In the genomic region with DNA sequence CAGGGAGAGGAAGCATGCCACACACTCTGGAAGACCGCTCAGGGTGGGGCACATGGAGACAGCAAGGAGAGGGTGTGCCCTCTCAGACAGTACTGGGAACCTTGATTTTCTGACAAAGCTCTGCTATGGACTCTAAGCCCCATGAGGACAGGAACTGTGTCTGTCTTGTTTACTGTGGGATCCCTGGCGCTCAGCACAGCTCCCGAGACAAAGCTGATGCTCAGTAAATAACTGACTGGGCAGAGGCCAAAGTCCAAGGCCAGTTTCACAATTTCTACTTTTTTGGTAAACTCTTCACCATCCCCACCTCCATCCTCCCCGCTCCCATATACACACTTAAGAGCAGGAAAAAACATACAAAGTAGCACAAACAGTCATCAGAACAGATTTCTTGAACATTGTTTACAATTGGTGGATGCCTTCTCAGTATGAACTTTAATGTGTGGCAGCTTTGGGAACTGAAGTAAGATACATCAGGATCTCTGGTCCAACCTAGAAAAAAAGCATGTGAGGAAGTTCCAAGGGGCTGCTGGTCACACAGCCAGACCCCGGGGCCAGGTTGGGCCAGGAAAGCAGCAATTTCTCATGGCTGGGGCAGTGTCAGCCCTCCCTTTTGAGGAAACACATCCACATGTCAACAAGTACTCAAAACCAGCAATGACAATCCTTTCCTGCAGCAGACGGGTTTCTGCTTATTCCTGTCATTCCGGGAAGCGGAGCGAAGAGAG, we compare ENCODE assay signal across 20 cellular contexts. TPM values are rescaled to one million over a fixed set of nuclear protein-coding genes. Genes with fewer than 3 reads are reported as not detected.
DNase-seq lines count a peak whose midpoint lies in the region; ATAC-seq, FAIRE-seq and TF ChIP-seq lines count a peak whose summit lies in the region.
"Had no signal": no experiment of that assay in that cellular context is flagged by ENCODE, and none has a peak within 500 bp of the region (broad histone marks: within the 10 kb centered on the region; RNA-seq: fewer than 3 reads in every experiment).

No MANE protein-coding gene starts in this region.

- DNase-seq in right atrium auricular region (ENCODE audit: low spot score) (no peak), heart right ventricle (no peak), endothelial cell of umbilical vein (ENCODE audit: low read depth, low spot score) (peak; percentile 74), SIG-M5 (lab: John Stamatoyannopoulos, UW) (no peak), mesenteric fat pad (ENCODE audit: low spot score) (no peak)
- no peak for DNase-seq in activated CD4-positive, alpha-beta T cell treated with anti-CD3 and anti-CD28 coated beads, Interleukin-2, amount 10 ng/mL, durations not matched to agents 7 days and 5 days
- DNase-seq in activated naive CD8-positive, alpha-beta T cell treated with anti-CD3 and anti-CD28 coated beads for 36 hours = no peak
- DNase-seq: activated CD8-positive, alpha-beta T cell treated with anti-CD3 and anti-CD28 coated beads for 36 hours; activated naive CD8-positive, alpha-beta T cell treated with anti-CD3 and anti-CD28 coated beads, Interleukin-2, amount 50 U/mL, for 24 hours; central memory CD4-positive, alpha-beta T cell; effector memory CD8-positive, alpha-beta T cell; NCI-H1092; NCI-H748 treated with DMSO at 0.1 percent for 48 hours; nucleus accumbens; stimulated activated CD4-positive, alpha-beta T cell treated with anti-CD3 and anti-CD28 coated beads, Interleukin-4, amount 100 ng/mL, for 4 hours; thyroid gland had no signal

- H3K9me3 Mint-ChIP-seq in activated CD4-positive, alpha-beta T cell treated with anti-CD3 and anti-CD28 coated beads, Interleukin-2, amount 10 ng/mL, durations not matched to agents 7 days and 5 days = no peaks in the 10 kb centered on the region
- H3K9me3 Mint-ChIP-seq in activated naive CD8-positive, alpha-beta T cell treated with anti-CD3 and anti-CD28 coated beads for 36 hours = no peaks in the 10 kb centered on the region
- H3K9me3 Mint-ChIP-seq: activated CD8-positive, alpha-beta T cell treated with anti-CD3 and anti-CD28 coated beads for 36 hours; activated naive CD8-positive, alpha-beta T cell treated with anti-CD3 and anti-CD28 coated beads, Interleukin-2, amount 50 U/mL, for 24 hours; activated T-helper 1 cell treated with anti-CD3 and anti-CD28 coated beads, Interleukin-12 subunit alpha, Interleukin-12 subunit beta, Interleukin-2, Interleukin-4 antibody, amounts not matched to agents 30 ng/mL and 10 ng/mL and 1 ng/mL, durations not matched to agents 14 hours and 24 hours and 36 hours; CD4-positive, alpha-beta memory T cell; effector memory CD8-positive, alpha-beta T cell; mesothelial cell of epicardium had no signal

- H3K36me3 Mint-ChIP-seq in activated CD4-positive, alpha-beta T cell treated with anti-CD3 and anti-CD28 coated beads, Interleukin-2, amount 10 ng/mL, durations not matched to agents 7 days and 5 days (ENCODE audit: low read depth) = no peaks in the 10 kb centered on the region
- H3K36me3 Mint-ChIP-seq in activated naive CD8-positive, alpha-beta T cell treated with anti-CD3 and anti-CD28 coated beads for 36 hours = no peaks in the 10 kb centered on the region
- H3K36me3 Mint-ChIP-seq: CD4-positive, alpha-beta memory T cell; mesothelial cell of epicardium had no signal

- dilution Hi-C loops in endothelial cell of umbilical vein (cut with MboI; ENCODE audit: extremely low pct_ligation_motif_present, low sequenced_read_pairs) = no loop called here

- H3K27ac Mint-ChIP-seq in activated CD4-positive, alpha-beta T cell treated with anti-CD3 and anti-CD28 coated beads, Interleukin-2, amount 10 ng/mL, durations not matched to agents 7 days and 5 days = no peak overlapping the region
- no peak overlapping the region for H3K27ac Mint-ChIP-seq in activated naive CD8-positive, alpha-beta T cell treated with anti-CD3 and anti-CD28 coated beads for 36 hours
- H3K27ac Mint-ChIP-seq: activated CD8-positive, alpha-beta T cell treated with anti-CD3 and anti-CD28 coated beads for 36 hours; activated naive CD8-positive, alpha-beta T cell treated with anti-CD3 and anti-CD28 coated beads, Interleukin-2, amount 50 U/mL, for 24 hours; effector memory CD8-positive, alpha-beta T cell had no signal

- H3K4me2 ChIP-seq in endothelial cell of umbilical vein (ENCODE audit: insufficient read depth, low read length) = no peak overlapping the region

- H3K27me3 ChIP-seq in right atrium auricular region (no peaks in the 10 kb centered on the region), heart right ventricle (no peaks in the 10 kb centered on the region), endothelial cell of umbilical vein (ENCODE audit: control insufficient read depth in 2 of 2, insufficient read depth in 2 of 2, low read length in 2 of 2) (no peaks in the 10 kb centered on the region)
- H3K27me3 ChIP-seq: thyroid gland had no signal

- H3K4me1 Mint-ChIP-seq in activated CD4-positive, alpha-beta T cell treated with anti-CD3 and anti-CD28 coated beads, Interleukin-2, amount 10 ng/mL, durations not matched to agents 7 days and 5 days = peaks cover 4% of the 10 kb centered on the region
- H3K4me1 Mint-ChIP-seq in activated naive CD8-positive, alpha-beta T cell treated with anti-CD3 and anti-CD28 coated beads for 36 hours = no peaks in the 10 kb centered on the region
- H3K4me1 Mint-ChIP-seq: activated naive CD8-positive, alpha-beta T cell treated with anti-CD3 and anti-CD28 coated beads, Interleukin-2, amount 50 U/mL, for 24 hours had no signal

- H3K9me1 ChIP-seq in endothelial cell of umbilical vein (replicated peaks; ENCODE audit: control insufficient read depth, extremely low read depth, insufficient read depth, low read length) = no peaks in the 10 kb centered on the region

- FAIRE-seq in endothelial cell of umbilical vein (lab: Jason Lieb, UNC) = no peak

- POLR2A ChIA-PET in endothelial cell of umbilical vein (lab: Charles Lee) = interaction anchor here (1.5 kb wide), 1 partner anchor 68 kb away, joined by 5 read pairs; the partner anchor contains the start of gene CSF1
- POLR2A ChIA-PET in activated CD4-positive, alpha-beta T cell treated with anti-CD3 and anti-CD28 coated beads, Interleukin-2, amount 10 ng/mL, durations not matched to agents 7 days and 5 days (lab: Charles Lee) = no interaction called here

- peak overlapping the region; percentile 60 for H3K9ac ChIP-seq in endothelial cell of umbilical vein (replicated peaks; ENCODE audit: extremely low read depth, insufficient read depth, low read length)

- no peaks in the 10 kb centered on the region for H3K79me2 ChIP-seq in endothelial cell of umbilical vein (ENCODE audit: control insufficient read depth, insufficient read depth, low read length)

- H4K20me1 ChIP-seq in endothelial cell of umbilical vein (replicated peaks; ENCODE audit: control insufficient read depth, extremely low read depth, insufficient read depth, low read length) = no peaks in the 10 kb centered on the region

- H3K36me3 ChIP-seq in right atrium auricular region (no peaks in the 10 kb centered on the region), heart right ventricle (no peaks in the 10 kb centered on the region), endothelial cell of umbilical vein (ENCODE audit: control insufficient read depth in 2 of 2, extremely low read depth in 1 of 2, insufficient read depth in 2 of 2, low read length in 2 of 2) (no peaks in the 10 kb centered on the region), mesodermal cell (ENCODE audit: control insufficient read depth, insufficient read depth, low read length) (no peaks in the 10 kb centered on the region)
- H3K36me3 ChIP-seq: thyroid gland had no signal

- no peak for TF ChIP-seq POLR2A in endothelial cell of umbilical vein (IDR thresholded peaks at IDR 0.05; ENCODE audit: low read depth, low read length)

- H3K4me3 ChIP-seq in right atrium auricular region (no peak overlapping the region), heart right ventricle (no peak overlapping the region), endothelial cell of umbilical vein (replicated peaks in 1 of 3; ENCODE audit: insufficient read depth in 1 of 3, low read depth in 1 of 3, low read length in 3 of 3) (no peak overlapping the region), mesodermal cell (ENCODE audit: extremely low read depth, insufficient read depth, low read length, poor library complexity, severe bottlenecking) (no peak overlapping the region)
- H3K4me3 ChIP-seq: thyroid gland had no signal

- H2AFZ ChIP-seq in endothelial cell of umbilical vein (ENCODE audit: low read depth, low read length) = peak overlapping the region; percentile 8

- CTCF ChIA-PET in endothelial cell of umbilical vein (lab: Charles Lee) = interaction anchor here (0.5 to 12.5 kb wide), 17 partner anchors 17 to 433 kb away, joined by 3 to 807 read pairs (median 6); partner anchors contain the start of gene CSF1
- CTCF ChIA-PET in activated CD4-positive, alpha-beta T cell treated with anti-CD3 and anti-CD28 coated beads, Interleukin-2, amount 10 ng/mL, durations not matched to agents 7 days and 5 days (lab: Charles Lee) = interaction anchor here (0.9 to 12.9 kb wide), 5 partner anchors 10 to 338 kb away, joined by 3 to 475 read pairs (median 3); no protein-coding TSS in a partner anchor

- H3K4me1 ChIP-seq in right atrium auricular region = peaks cover 0 to 37% of the 10 kb centered on the region in 2 donors
- peaks cover 3 to 55% (median 30%) of the 10 kb centered on the region in 9 donors for H3K4me1 ChIP-seq in heart right ventricle
- H3K4me1 ChIP-seq in endothelial cell of umbilical vein (ENCODE audit: control insufficient read depth, extremely low read depth, insufficient read depth, low read length) = peaks cover 34% of the 10 kb centered on the region
- peaks cover 31% of the 10 kb centered on the region for H3K4me1 ChIP-seq in mesodermal cell (ENCODE audit: control insufficient read depth, insufficient read depth, low read length, poor library complexity, severe bottlenecking)

- H3K27ac ChIP-seq in right atrium auricular region (peak overlapping the region; percentile 64 to 71), heart right ventricle (peak overlapping the region in 5 of 10 donors; percentile 10 to 58 (median 20)), endothelial cell of umbilical vein (ENCODE audit: insufficient read depth, low read depth, low read length) (peak overlapping the region; percentile 76), mesodermal cell (ENCODE audit: low read depth, low read length, severe bottlenecking) (peak overlapping the region; percentile 60)
- H3K27ac ChIP-seq: thyroid gland had no signal

- H3K9me3 ChIP-seq in right atrium auricular region (no peaks in the 10 kb centered on the region), heart right ventricle (no peaks in the 10 kb centered on the region), endothelial cell of umbilical vein (replicated peaks; ENCODE audit: control insufficient read depth, insufficient read depth, low read length) (no peaks in the 10 kb centered on the region), mesodermal cell (ENCODE audit: control insufficient read depth, low read length) (no peaks in the 10 kb centered on the region)
- H3K9me3 ChIP-seq: thyroid gland had no signal

- H3K4me3 Mint-ChIP-seq in activated CD4-positive, alpha-beta T cell treated with anti-CD3 and anti-CD28 coated beads, Interleukin-2, amount 10 ng/mL, durations not matched to agents 7 days and 5 days = no peak overlapping the region
- no peak overlapping the region for H3K4me3 Mint-ChIP-seq in activated naive CD8-positive, alpha-beta T cell treated with anti-CD3 and anti-CD28 coated beads for 36 hours
- H3K4me3 Mint-ChIP-seq: activated CD8-positive, alpha-beta T cell treated with anti-CD3 and anti-CD28 coated beads for 36 hours; activated naive CD8-positive, alpha-beta T cell treated with anti-CD3 and anti-CD28 coated beads, Interleukin-2, amount 50 U/mL, for 24 hours; activated T-helper 1 cell treated with anti-CD3 and anti-CD28 coated beads, Interleukin-12 subunit alpha, Interleukin-12 subunit beta, Interleukin-2, Interleukin-4 antibody, amounts not matched to agents 30 ng/mL and 10 ng/mL and 1 ng/mL, durations not matched to agents 14 hours and 24 hours and 36 hours; CD4-positive, alpha-beta memory T cell; effector memory CD8-positive, alpha-beta T cell; mesothelial cell of epicardium had no signal

- intact Hi-C loops in heart right ventricle (cut with DNase I) = loop anchor here in 3 of 10 donors (5.0 to 10.0 kb wide), 3 partner anchors 47 to 67 kb away; partner anchors contain the start of gene CSF1 (in 1 of the 3)
- intact Hi-C loops in endothelial cell of umbilical vein (cut with micrococcal nuclease) = loop anchor here (5.0 kb wide), 1 partner anchor 47 kb away; no protein-coding TSS in a partner anchor

- BruUV-seq in endothelial cell of umbilical vein (replicated peaks; lab: Mats Ljungman, UMichigan) = no TSS peak

- no peak for ATAC-seq in heart right ventricle
- ATAC-seq: activated CD8-positive, alpha-beta T cell treated with anti-CD3 and anti-CD28 coated beads for 36 hours; activated naive CD8-positive, alpha-beta T cell treated with anti-CD3 and anti-CD28 coated beads, Interleukin-2, amount 50 U/mL, for 24 hours; effector memory CD8-positive, alpha-beta T cell had no signal

- WGBS in heart right ventricle, 2 donors = 71 to 81% methylated on average over 9 of the region's 9 CpGs
- WGBS in mesodermal cell (ENCODE audit: insufficient coverage in 2 of 2), 2 experiments = 87 to 95% methylated on average over 7 to 8 of the region's 9 CpGs

- no peak for TF ChIP-seq CTCF in right atrium auricular region (IDR thresholded peaks at IDR 0.05)
- TF ChIP-seq CTCF in heart right ventricle (IDR thresholded peaks at IDR 0.05) = no peak
- no peak for TF ChIP-seq CTCF in endothelial cell of umbilical vein (IDR thresholded peaks at IDR 0.05; ENCODE audit: extremely low read depth in 1 of 2, insufficient read depth in 1 of 2, low read depth in 1 of 2, low read length in 2 of 2)

- peaks cover 13% of the 10 kb centered on the region for H3K27me3 Mint-ChIP-seq in activated CD4-positive, alpha-beta T cell treated with anti-CD3 and anti-CD28 coated beads, Interleukin-2, amount 10 ng/mL, durations not matched to agents 7 days and 5 days
- H3K27me3 Mint-ChIP-seq in activated naive CD8-positive, alpha-beta T cell treated with anti-CD3 and anti-CD28 coated beads for 36 hours = peaks cover 4% of the 10 kb centered on the region
- H3K27me3 Mint-ChIP-seq: activated CD8-positive, alpha-beta T cell treated with anti-CD3 and anti-CD28 coated beads for 36 hours had no signal

RNA-seq across cellular contexts. Expression of gene AHCYL1, which starts 5.6 kb away (rescaled TPM):
- total RNA-seq in right atrium auricular region (10 to 100 TPM; 28.7 to 36.9 TPM), heart right ventricle (10 to 100 TPM; 39.2 to 58.9 (median 48.7) TPM), endothelial cell of umbilical vein (64.3 and 74.2 TPM in 2 replicates), mesenteric fat pad (123 TPM)
- polyA plus RNA-seq in heart right ventricle (10 to 100 TPM; 21.9 to 24.2 TPM), endothelial cell of umbilical vein (41.6 and 49.2 TPM in 2 replicates)
- 47.9 and 49.6 TPM in 2 replicates for polyA plus RNA-seq in endothelial cell of umbilical vein (2011; cell fraction: cytosol; rRNA removed)
- polyA plus RNA-seq in endothelial cell of umbilical vein (2011; cell fraction: nucleus; rRNA removed) = 70.1 and 77.1 TPM in 2 replicates
- 64.2 and 71.4 TPM in 2 replicates for polyA plus RNA-seq in endothelial cell of umbilical vein (2012)
- 71.5 and 72.6 TPM in 2 replicates for polyA minus RNA-seq in endothelial cell of umbilical vein
- polyA minus RNA-seq in endothelial cell of umbilical vein (2011; cell fraction: cytosol; rRNA and poly(A)+ RNA removed) = 51.2 TPM
- polyA minus RNA-seq in endothelial cell of umbilical vein (2011; cell fraction: nucleus; rRNA and poly(A)+ RNA removed) = 26.4 and 37.0 TPM in 2 replicates
- polyA plus RNA-seq in mesodermal cell (2013, experiment 1 of 2) = 148 TPM
- polyA plus RNA-seq in mesodermal cell (2013, experiment 2 of 2) = 150 TPM
- total RNA-seq in activated CD4-positive, alpha-beta T cell treated with anti-CD3 and anti-CD28 coated beads, Interleukin-2, amount 10 ng/mL, durations not matched to agents 7 days and 5 days = 10 to 100 TPM; 50.4 to 50.9 TPM
- total RNA-seq in activated naive CD8-positive, alpha-beta T cell treated with anti-CD3 and anti-CD28 coated beads for 36 hours = 10 to 100 TPM; 67.9 to 68.6 TPM

RNA-seq across cellular contexts. Expression of gene STRIP1, which starts 55.5 kb away (rescaled TPM):
- total RNA-seq in right atrium auricular region (10 to 100 TPM; 14.6 to 19.1 TPM), heart right ventricle (10 to 100 TPM; 13.9 to 23.2 (median 18.9) TPM), endothelial cell of umbilical vein (38.9 and 42.1 TPM in 2 replicates), mesenteric fat pad (28.3 TPM)
- polyA plus RNA-seq in heart right ventricle (10 to 100 TPM; 10.3 to 12.3 TPM), endothelial cell of umbilical vein (26.2 and 26.9 TPM in 2 replicates)
- 25.8 and 26.3 TPM in 2 replicates for polyA plus RNA-seq in endothelial cell of umbilical vein (2011; cell fraction: cytosol; rRNA removed)
- polyA plus RNA-seq in endothelial cell of umbilical vein (2011; cell fraction: nucleus; rRNA removed) = 141 and 160 TPM in 2 replicates
- polyA plus RNA-seq in endothelial cell of umbilical vein (2012) = 23.4 and 26.1 TPM in 2 replicates
- 65.0 and 69.7 TPM in 2 replicates for polyA minus RNA-seq in endothelial cell of umbilical vein
- 21.3 TPM for polyA minus RNA-seq in endothelial cell of umbilical vein (2011; cell fraction: cytosol; rRNA and poly(A)+ RNA removed)
- 55.6 and 66.4 TPM in 2 replicates for polyA minus RNA-seq in endothelial cell of umbilical vein (2011; cell fraction: nucleus; rRNA and poly(A)+ RNA removed)
- polyA plus RNA-seq in mesodermal cell (2013, experiment 1 of 2) = 47.1 TPM
- 41.1 TPM for polyA plus RNA-seq in mesodermal cell (2013, experiment 2 of 2)
- 10 to 100 TPM; 33.4 to 35.9 TPM for total RNA-seq in activated CD4-positive, alpha-beta T cell treated with anti-CD3 and anti-CD28 coated beads, Interleukin-2, amount 10 ng/mL, durations not matched to agents 7 days and 5 days
- 10 to 100 TPM; 29.9 to 31.8 TPM for total RNA-seq in activated naive CD8-positive, alpha-beta T cell treated with anti-CD3 and anti-CD28 coated beads for 36 hours
